Comparison of ENCODE assay signal across 20 cellular contexts in genomic region chr18:22185298-22185697, GRCh38. TPM values are rescaled to one million over a fixed set of nuclear protein-coding genes. Genes with fewer than 3 reads are reported as not detected.
A peak's percentile ranks its signal among the peaks of the same experiment; 100 is the strongest.
DNase-seq lines count a peak whose midpoint lies in the region; ATAC-seq, FAIRE-seq and TF ChIP-seq lines count a peak whose summit lies in the region.
"Had no signal": no experiment of that assay in that cellular context is flagged by ENCODE, and none has a peak within 500 bp of the region (broad histone marks: within the 10 kb centered on the region; RNA-seq: fewer than 3 reads in every experiment).

No MANE protein-coding gene starts in this region.

- FAIRE-seq in H1 (lab: Jason Lieb, UNC): no peak

- no peak overlapping the region for H3K4me3 ChIP-seq in H1 (ENCODE audit: extremely low read depth in 1 of 4, insufficient read depth in 2 of 4, low read depth in 3 of 4, low read length in 4 of 4)
- no peak overlapping the region for H3K4me3 ChIP-seq in left lung
- H3K4me3 ChIP-seq in transverse colon: no peak overlapping the region
- H3K4me3 ChIP-seq in foreskin fibroblast (ENCODE audit: low read depth in 1 of 2, low read length in 2 of 2): no peak overlapping the region
- H3K4me3 ChIP-seq: esophagus muscularis mucosa had no signal

- H3K79me1 ChIP-seq in H1 (ENCODE audit: low read depth, low read length): no peaks in the 10 kb centered on the region

- no peak overlapping the region for H2BK120ac ChIP-seq in H1 (replicated peaks; ENCODE audit: low read depth, low read length)

- no peak overlapping the region for H3K9ac ChIP-seq in H1 (replicated peaks in 1 of 4; ENCODE audit: extremely low read depth in 1 of 4, low read depth in 3 of 4, low read length in 3 of 4)
- H3K9ac ChIP-seq: SK-N-SH had no signal

- H3K56ac ChIP-seq in H1 (replicated peaks; ENCODE audit: insufficient read length, low read depth, low read length): no peak overlapping the region

- no peak overlapping the region for H4K5ac ChIP-seq in H1 (ENCODE audit: insufficient read length, low read depth, low read length)

- no peaks in the 10 kb centered on the region for H3K9me3 ChIP-seq in H1 (ENCODE audit: insufficient read depth in 2 of 2, low read depth in 1 of 2, low read length in 1 of 2)
- no peaks in the 10 kb centered on the region for H3K9me3 ChIP-seq in left lung
- H3K9me3 ChIP-seq in transverse colon: no peaks in the 10 kb centered on the region
- H3K9me3 ChIP-seq: esophagus muscularis mucosa, SK-N-SH had no signal

- no peak overlapping the region for H2AK5ac ChIP-seq in H1 (ENCODE audit: low read depth, low read length)

- CTCF ChIA-PET in H1 (lab: Charles Lee; ENCODE audit: partially characterized antibody): interaction anchor here (0.6 to 1.7 kb wide), 10 partner anchors 9 to 519 kb away, joined by 3 to 10 read pairs (median 4); no protein-coding TSS in a partner anchor
- CTCF ChIA-PET in RWPE1 (lab: Yijun Ruan, JAX): interaction anchor here (0.9 kb wide), 1 partner anchor 377 kb away, joined by 3 read pairs; no protein-coding TSS in a partner anchor

- TF ChIP-seq CTCF in H1 (IDR thresholded peaks at IDR 0.05; ENCODE audit: control extremely low read depth in 1 of 3, insufficient read depth in 1 of 3, low read depth in 1 of 3, low read length in 3 of 3) (peak; percentile 32 to 46 (median 46)), left lung (IDR thresholded peaks at IDR 0.05) (no peak), transverse colon (IDR thresholded peaks at IDR 0.05) (no peak), RWPE1 (conservative IDR thresholded peaks at IDR 0.05; ENCODE audit: low read depth) (no peak), foreskin fibroblast (IDR thresholded peaks at IDR 0.05; ENCODE audit: low read depth, low read length) (no peak)

- no peaks in the 10 kb centered on the region for H3K79me2 ChIP-seq in H1 (ENCODE audit: control insufficient read depth in 1 of 2, insufficient read depth in 2 of 2, low read length in 2 of 2)

- H3K4me2 ChIP-seq in H1 (ENCODE audit: insufficient read depth in 1 of 2, low read depth in 2 of 2, low read length in 2 of 2): no peak overlapping the region
- H3K4me2 ChIP-seq: SK-N-SH had no signal

- H2AFZ ChIP-seq in H1 (ENCODE audit: low read length): no peak overlapping the region

- in situ Hi-C loops in transverse colon (cut with MboI; ENCODE audit: low pct_ligation_motif_present in 1 of 4, low pct_unique_long_range_greater_than_20kb in 1 of 4, low sequenced_read_pairs in 3 of 4): loop anchor here in 1 of 4 donors (10.0 kb wide), 1 partner anchor 380 kb away; no protein-coding TSS in a partner anchor

- H2BK12ac ChIP-seq in H1 (ENCODE audit: low read depth, low read length): no peak overlapping the region

- peak overlapping the region; percentile 41; the same call in 1 of the 2 replicates for H4K8ac ChIP-seq in H1 (ENCODE audit: extremely low read depth, insufficient read depth, low read length)

- DNase-seq in NCI-H1092 treated with DMSO at 0.1 percent for 48 hours (lab: John Stamatoyannopoulos, UW): peak; percentile 10
- DNase-seq in NCI-H1092 (lab: John Stamatoyannopoulos, UW): no peak
- no peak for DNase-seq in H1 (ENCODE audit: low read depth in 1 of 2, low spot score in 2 of 2)
- DNase-seq in left lung: peak in 1 of 2 donors; percentile 46
- DNase-seq in transverse colon: no peak
- DNase-seq in RWPE1 (ENCODE audit: low spot score): no peak
- no peak for DNase-seq in foreskin fibroblast
- no peak for DNase-seq in NCI-H128 (lab: John Stamatoyannopoulos, UW; ENCODE audit: unreplicated experiment)
- DNase-seq: 8988T; activated CD4-positive, alpha-beta T cell treated with anti-CD3 and anti-CD28 coated beads, Interleukin-2, amount 50 U/mL, for 4 hours; EL; KG1; mesenchymal stem cell; NCI-H1417 treated with DMSO at 0.1 percent for 48 hours; NCI-H446; SK-N-SH had no signal

- H3K4ac ChIP-seq in H1 (replicated peaks; ENCODE audit: insufficient read length, low read depth, low read length): no peak overlapping the region

- H3K18ac ChIP-seq in H1 (ENCODE audit: extremely low read depth, low read length): no peak overlapping the region

- intact Hi-C loops in left lung (cut with DNase I): no loop called here
- intact Hi-C loops in transverse colon (cut with DNase I; ENCODE audit: low total_unique reads): no loop called here

- no peak overlapping the region for H2BK5ac ChIP-seq in H1 (ENCODE audit: low read depth, low read length)

- H3K27me3 ChIP-seq in H1 (replicated peaks in 1 of 4; ENCODE audit: control insufficient read depth in 3 of 4, extremely low read depth in 1 of 4, insufficient read depth in 3 of 4, low read length in 3 of 4): peaks cover 0 to 4% (median 2%) of the 10 kb centered on the region in 4 experiments; a peak in 5 of 7 replicates
- H3K27me3 ChIP-seq in left lung: no peaks in the 10 kb centered on the region
- peaks cover 12% of the 10 kb centered on the region for H3K27me3 ChIP-seq in transverse colon

- peak; percentile 40 to 54 for TF ChIP-seq RAD21 in H1 (IDR thresholded peaks at IDR 0.05 in 1 of 2, conservative IDR thresholded peaks at IDR 0.05 in 1 of 2; ENCODE audit: low read depth in 2 of 2, low read length in 2 of 2)

- ATAC-seq in left lung: no peak
- ATAC-seq: HCT116 had no signal

- no peak overlapping the region for H2BK20ac ChIP-seq in H1 (ENCODE audit: low read length)

- H3K14ac ChIP-seq in H1 (ENCODE audit: insufficient read length): no peak overlapping the region

- no peak overlapping the region for H4K91ac ChIP-seq in H1 (replicated peaks; ENCODE audit: insufficient read length, low read length)

- WGBS in H1 (ENCODE audit: extremely low coverage in 1 of 2, insufficient coverage in 1 of 2, insufficient read length in 1 of 2, insufficient replicate concordance in 2 of 2, low coverage in 1 of 2, low lambda C conversion rate in 2 of 2, missing lambda C conversion rate in 1 of 2), 2 experiments: 80% methylated on average over 7 of the region's 7 CpGs; no CpG with 5 or more reads in 1 of the 2 experiments
- 61% methylated on average over 7 of the region's 7 CpGs; no CpG with 5 or more reads in 1 of the 2 donors for WGBS in transverse colon (ENCODE audit: low coverage in 1 of 2), 2 donors

- no peaks in the 10 kb centered on the region for H4K20me1 ChIP-seq in H1 (replicated peaks in 1 of 2; ENCODE audit: control insufficient read depth in 1 of 2, insufficient read depth in 2 of 2, low read length in 2 of 2)

- H3K4me1 ChIP-seq in H1 (replicated peaks in 1 of 4; ENCODE audit: control insufficient read depth in 3 of 4, insufficient read depth in 4 of 4, low read length in 3 of 4): no peaks in the 10 kb centered on the region; a peak in 1 of 7 replicates
- peaks cover 24 to 25% of the 10 kb centered on the region in 2 donors for H3K4me1 ChIP-seq in left lung
- H3K4me1 ChIP-seq in transverse colon: peaks cover 3 to 71% (median 49%) of the 10 kb centered on the region in 4 donors

- no peaks in the 10 kb centered on the region for H3K23me2 ChIP-seq in H1 (ENCODE audit: low read depth, low read length)

- no peaks in the 10 kb centered on the region for H3K36me3 ChIP-seq in H1 (ENCODE audit: control insufficient read depth in 2 of 4, insufficient read depth in 4 of 4, low read length in 3 of 4)
- H3K36me3 ChIP-seq in left lung: peaks cover 0 to 21% of the 10 kb centered on the region in 2 donors
- H3K36me3 ChIP-seq in transverse colon: no peaks in the 10 kb centered on the region

- POLR2A ChIA-PET in H1 (lab: Charles Lee; ENCODE audit: partially characterized antibody): no interaction called here
- POLR2A ChIA-PET in RWPE1 (lab: Yijun Ruan, JAX; ENCODE audit: low non-redundant PET): no interaction called here

- no peak overlapping the region for H2BK15ac ChIP-seq in H1 (ENCODE audit: low read length)

- no peak for TF ChIP-seq EP300 in H1 (IDR thresholded peaks at IDR 0.05; ENCODE audit: borderline replicate concordance in 1 of 2, low read depth in 2 of 2, low read length in 2 of 2)
- TF ChIP-seq EP300 in transverse colon (IDR thresholded peaks at IDR 0.05; ENCODE audit: low read depth): no peak

- no peak overlapping the region for H3K27ac ChIP-seq in H1 (ENCODE audit: low read depth, low read length)
- H3K27ac ChIP-seq in left lung: peak overlapping the region; percentile 24 to 33
- H3K27ac ChIP-seq in transverse colon: peak overlapping the region; percentile 1 to 57 (median 32)
- no peak overlapping the region for H3K27ac ChIP-seq in RWPE1
- H3K27ac ChIP-seq: esophagus muscularis mucosa had no signal

- no peak overlapping the region for H3K23ac ChIP-seq in H1 (ENCODE audit: insufficient read length)

- TF ChIP-seq POLR2A in H1 (IDR thresholded peaks at IDR 0.05; ENCODE audit: control extremely low read depth in 1 of 2, low read depth in 2 of 2, low read length in 2 of 2) (no peak), transverse colon (IDR thresholded peaks at IDR 0.05) (no peak)

TF ChIP-seq in H1, 55 proteins besides CTCF, POLR2A, EP300 and RAD21:
- TF ChIP-seq CHD2 (IDR thresholded peaks at IDR 0.05; ENCODE audit: low read length) (no peak), RXRA (IDR thresholded peaks at IDR 0.05; ENCODE audit: insufficient read depth, low read depth, low read length) (no peak), RNF2 (IDR thresholded peaks at IDR 0.05; ENCODE audit: borderline replicate concordance, low read depth, low read length, missing control alignments, poor library complexity, severe bottlenecking) (no peak), ASH2L (IDR thresholded peaks at IDR 0.05; ENCODE audit: low read length) (no peak), CREB1 (IDR thresholded peaks at IDR 0.05) (no peak), SP4 (IDR thresholded peaks at IDR 0.05; ENCODE audit: low read length) (no peak), KDM4A (IDR thresholded peaks at IDR 0.05; ENCODE audit: low read depth, low read length, severe bottlenecking) (no peak)
- TF ChIP-seq, protein P1, sequence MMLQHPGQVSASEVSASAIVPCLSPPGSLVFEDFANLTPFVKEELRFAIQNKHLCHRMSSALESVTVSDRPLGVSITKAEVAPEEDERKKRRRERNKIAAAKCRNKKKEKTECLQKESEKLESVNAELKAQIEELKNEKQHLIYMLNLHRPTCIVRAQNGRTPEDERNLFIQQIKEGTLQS (IDR thresholded peaks at IDR 0.05; ENCODE audit: insufficient read depth, low read depth, low read length): no peak
TF ChIP-seq in H1: peak in this region for 0.

RNA-seq across cellular contexts. Expression of gene GATA6, which starts 15.9 kb away (rescaled TPM):
- 0.09 and 0.25 TPM in 2 replicates for total RNA-seq in H1 (2021; fragmentation: NEBNext Ultra II Directional; extraction: Animal tissue kit (Norgen Biotek cat#: 25700))
- 0.02 TPM in 1 of 2 replicates, not detected in the other for polyA plus RNA-seq in H1 (2011; rRNA removed)
- not detected for polyA plus RNA-seq in H1 (2011; cell fraction: cytosol; rRNA removed)
- polyA plus RNA-seq in H1 (2011; cell fraction: nucleus; rRNA removed): 0.03 TPM
- polyA plus RNA-seq in H1 (2012, experiment 1 of 2): 0.09 to 0.19 TPM (median 0.18 TPM) in 3 of 4 replicates, not detected in the other
- polyA plus RNA-seq in H1 (2012, experiment 2 of 2): 0.14 TPM
- not detected for polyA plus RNA-seq in H1 (2013, experiment 1 of 2)
- polyA plus RNA-seq in H1 (2013, experiment 2 of 2): not detected
- polyA minus RNA-seq in H1 (2011; rRNA and poly(A)+ RNA removed): 0.06 TPM in 1 of 2 replicates, not detected in the other
- polyA minus RNA-seq in H1 (2011; cell fraction: cytosol; rRNA and poly(A)+ RNA removed): not detected
- polyA minus RNA-seq in H1 (2011; cell fraction: nucleus; rRNA and poly(A)+ RNA removed): not detected
- 10 to 100 TPM; 20.6 to 29.9 TPM for total RNA-seq in left lung
- 100 to 1,000 TPM in 1 of 4 donors, 10 to 100 TPM in 3; 49.7 to 223 (median 65.7) TPM for total RNA-seq in transverse colon
- total RNA-seq: activated T-helper 1 cell treated with anti-CD3 and anti-CD28 coated beads, Interleukin-12 subunit alpha, Interleukin-12 subunit beta, Interleukin-2, Interleukin-4 antibody, amounts not matched to agents 30 ng/mL and 10 ng/mL and 1 ng/mL, durations not matched to agents 14 hours and 24 hours and 36 hours; OCI-LY7 had no signal
- polyA plus RNA-seq: SK-N-SH had no signal

Comparison
In these comparisons a context has a peak if more than half of its experiments do, and no peak if none do; other contexts are left out.
1. H3K27ac ChIP-seq: peak in left lung (2 of 2) and transverse colon (4 of 4); none in H1 (single experiment) and RWPE1 (single experiment).
2. CTCF ChIP-seq: peak in H1 (3 of 3); none in left lung (0 of 2), transverse colon (0 of 5), RWPE1 (single experiment) and foreskin fibroblast (single experiment).
3. RNA of gene GATA6, which starts 15.9 kb away (total RNA-seq): 49.7 to 223 TPM in transverse colon and 20.6 to 29.9 TPM in left lung; 0.09 to 0.25 TPM in H1; every median in the first group is over 10 times any median in the second.